In genomic region chr3:119145128-119145499, GRCh38 we compare ENCODE assay signal across 17 cellular contexts. TPM values are rescaled to one million over a fixed set of nuclear protein-coding genes. Genes with fewer than 3 reads are reported as not detected.
DNase-seq lines count a peak whose midpoint lies in the region; ATAC-seq, FAIRE-seq and TF ChIP-seq lines count a peak whose summit lies in the region.
"Had no signal": no experiment of that assay in that cellular context is flagged by ENCODE, and none has a peak within 500 bp of the region (broad histone marks: within the 10 kb centered on the region; RNA-seq: fewer than 3 reads in every experiment).

No MANE protein-coding gene starts in this region.

- H3K4ac ChIP-seq in neuronal stem cell (ENCODE audit: low read length): no peak overlapping the region

- H3K79me1 ChIP-seq in neuronal stem cell (ENCODE audit: low read depth, low read length): no peaks in the 10 kb centered on the region

- no peak overlapping the region for H4K91ac ChIP-seq in neuronal stem cell (ENCODE audit: low read depth, low read length, poor library complexity)

- in situ Hi-C loops in GM12878 (cut with MboI): loop anchor here (10.0 kb wide), 1 partner anchor 540 kb away; no protein-coding TSS in a partner anchor

- SMC1A ChIA-PET in GM12878 (lab: Charles Lee; ENCODE audit: uncharacterized antibody, unreplicated experiment): interaction anchor here (1.1 to 2.5 kb wide), 3 partner anchors 96 to 536 kb away, joined by 3 to 13 read pairs (median 3); partner anchors contain the start of gene B4GALT4

- H3K4me3 ChIP-seq in GM12878 (no peak overlapping the region), neuronal stem cell (ENCODE audit: low read length in 2 of 2) (no peak overlapping the region)
- H3K4me3 ChIP-seq: right atrium auricular region, uterus had no signal

- intact Hi-C loops in GM12878 (cut with micrococcal nuclease; ENCODE audit: unreplicated experiment): loop anchor here (1.0 to 5.0 kb wide), 3 partner anchors 96 to 536 kb away; no protein-coding TSS in a partner anchor

- H3K4me1 ChIP-seq in GM12878 (ENCODE audit: control insufficient read depth, insufficient read depth, low read length): no peaks in the 10 kb centered on the region
- no peaks in the 10 kb centered on the region for H3K4me1 ChIP-seq in neuronal stem cell (ENCODE audit: control insufficient read depth in 2 of 2, insufficient read depth in 1 of 2, low read depth in 1 of 2, low read length in 2 of 2)
- H3K4me1 ChIP-seq: right atrium auricular region, uterus had no signal

- H3K9ac ChIP-seq in GM12878 (ENCODE audit: control insufficient read depth, insufficient read depth, low read length) (no peak overlapping the region), neuronal stem cell (ENCODE audit: low read depth, low read length, poor library complexity) (no peak overlapping the region)

- no peak overlapping the region for H3K18ac ChIP-seq in neuronal stem cell (ENCODE audit: low read length)

- FAIRE-seq in GM12878 (lab: Jason Lieb, UNC): no peak
- FAIRE-seq: colon had no signal

- no peak for DNase-seq in GM12878 (ENCODE audit: low read depth, low spot score)
- no peak for DNase-seq in NCI-H2107 treated with DMSO at 0.1 percent for 48 hours (lab: John Stamatoyannopoulos, UW; ENCODE audit: unreplicated experiment)
- no peak for DNase-seq in NCI-H146 (lab: John Stamatoyannopoulos, UW)
- DNase-seq in activated CD4-positive, alpha-beta T cell treated with anti-CD3 and anti-CD28 coated beads for 4 hours: no peak
- no peak for DNase-seq in neuronal stem cell (ENCODE audit: low spot score)
- DNase-seq: natural killer cell, uterus had no signal

- H2AK5ac ChIP-seq in neuronal stem cell (ENCODE audit: low read depth, low read length): no peak overlapping the region

- H4K20me1 ChIP-seq in GM12878 (ENCODE audit: control insufficient read depth, insufficient read depth): no peaks in the 10 kb centered on the region

- POLR2A ChIA-PET in GM12878 (lab: Charles Lee): no interaction called here

- TF ChIP-seq RAD21 in GM12878 (IDR thresholded peaks at IDR 0.05; ENCODE audit: insufficient read depth, low read depth, low read length): no peak

- no peak for TF ChIP-seq EP300 in GM12878 (IDR thresholded peaks at IDR 0.05; ENCODE audit: borderline replicate concordance in 1 of 2, control insufficient read depth in 1 of 2, low read depth in 2 of 2, low read length in 2 of 2)

- H3K23ac ChIP-seq in neuronal stem cell (ENCODE audit: low read depth, low read length, poor library complexity): no peak overlapping the region

- no peak overlapping the region for H3K4me2 ChIP-seq in GM12878 (ENCODE audit: control insufficient read depth, insufficient read depth)
- H3K4me2 ChIP-seq in neuronal stem cell (ENCODE audit: insufficient read depth, low read length, poor library complexity, severe bottlenecking): no peak overlapping the region

- no peak overlapping the region for H3K14ac ChIP-seq in neuronal stem cell (ENCODE audit: low read length)

- no peak for TF ChIP-seq POLR2A in GM12878 (IDR thresholded peaks at IDR 0.05; ENCODE audit: low read depth, low read length)

- RAD21 ChIA-PET in GM12878 (lab: Charles Lee; ENCODE audit: unreplicated experiment): interaction anchor here (4.5 kb wide), 1 partner anchor 96 kb away, joined by 36 read pairs; the partner anchor contains the start of gene B4GALT4

- no TSS peak for BruUV-seq in GM12878 (replicated peaks; lab: Mats Ljungman, UMichigan)

- H2BK12ac ChIP-seq in neuronal stem cell (ENCODE audit: low read length): no peak overlapping the region

- H3K79me2 ChIP-seq in GM12878 (ENCODE audit: control insufficient read depth, insufficient read depth, low read length): no peaks in the 10 kb centered on the region

- no peak overlapping the region for H4K8ac ChIP-seq in neuronal stem cell (ENCODE audit: low read depth, low read length)

- H3K27me3 ChIP-seq in GM12878 (replicated peaks in 1 of 2; ENCODE audit: control insufficient read depth in 2 of 2, insufficient read depth in 2 of 2, low read length in 1 of 2) (no peaks in the 10 kb centered on the region), neuronal stem cell (ENCODE audit: control insufficient read depth in 3 of 3, insufficient read depth in 3 of 3, low read depth in 1 of 3, low read length in 3 of 3) (no peaks in the 10 kb centered on the region)
- H3K27me3 ChIP-seq: right atrium auricular region, uterus had no signal

- H2BK15ac ChIP-seq in neuronal stem cell (ENCODE audit: low read length): no peak overlapping the region

- no peak for TF ChIP-seq CTCF in GM12878 (IDR thresholded peaks at IDR 0.05 in 2 of 3, conservative IDR thresholded peaks at IDR 0.05 in 1 of 3; ENCODE audit: control insufficient read depth in 2 of 3, extremely low read depth in 1 of 3, insufficient read depth in 1 of 3, low read depth in 3 of 3, low read length in 3 of 3)

- H3K36me3 ChIP-seq in GM12878 (ENCODE audit: control insufficient read depth in 2 of 2, insufficient read depth in 2 of 2, low read length in 1 of 2): no peaks in the 10 kb centered on the region
- H3K36me3 ChIP-seq in neuronal stem cell (replicated peaks in 1 of 2; ENCODE audit: control insufficient read depth in 2 of 2, insufficient read depth in 2 of 2, low read length in 2 of 2): no peaks in the 10 kb centered on the region
- H3K36me3 ChIP-seq: right atrium auricular region, uterus had no signal

- peak; percentile 12 for ATAC-seq in GM18519 (IDR thresholded peaks at IDR 0.05; ENCODE audit: low FRiP score, unreplicated experiment)
- ATAC-seq in GM19467 (IDR thresholded peaks at IDR 0.05; ENCODE audit: unreplicated experiment): peak; percentile 25
- ATAC-seq in HG02870 (IDR thresholded peaks at IDR 0.05; ENCODE audit: unreplicated experiment): peak; percentile 36
- peak; percentile 59 for ATAC-seq in GM12878
- ATAC-seq: stimulated activated memory B cell treated with anti-CD40 and anti-IgM and Interleukin-4, amounts not matched to agents 10 μg/mL and 1 μg/mL and 100 μg/mL, for 72 hours had no signal

- H3K9me3 ChIP-seq in GM12878 (replicated peaks; ENCODE audit: control insufficient read depth, insufficient read depth, low read length): no peaks in the 10 kb centered on the region
- peaks cover 0 to 3% of the 10 kb centered on the region in 2 donors for H3K9me3 ChIP-seq in neuronal stem cell (replicated peaks in 1 of 2; ENCODE audit: control insufficient read depth in 2 of 2, insufficient read depth in 1 of 2, low read depth in 1 of 2, low read length in 2 of 2)
- H3K9me3 ChIP-seq: right atrium auricular region, uterus had no signal

- H3K27ac ChIP-seq in GM12878 (ENCODE audit: control insufficient read depth, insufficient read depth) (no peak overlapping the region), neuronal stem cell (replicated peaks; ENCODE audit: low read length) (no peak overlapping the region)
- H3K27ac ChIP-seq: right atrium auricular region, uterus had no signal

- no peak overlapping the region for H2BK5ac ChIP-seq in neuronal stem cell (ENCODE audit: low read length)

- CTCF ChIA-PET in GM12878 (lab: Yijun Ruan, JAX): interaction anchor here (0.7 to 4.5 kb wide), 5 partner anchors 9 to 536 kb away, joined by 4 to 44 read pairs (median 5); partner anchors contain the start of gene B4GALT4

- H2BK120ac ChIP-seq in neuronal stem cell (ENCODE audit: low read depth, low read length): no peak overlapping the region

- H2AFZ ChIP-seq in GM12878 (ENCODE audit: control insufficient read depth, low read depth, low read length) (no peak overlapping the region), neuronal stem cell (ENCODE audit: low read length) (no peak overlapping the region)

TF ChIP-seq in GM12878, 131 proteins besides CTCF, POLR2A, EP300 and RAD21:
- no peak for TF ChIP-seq SMAD5 (IDR thresholded peaks at IDR 0.05; ENCODE audit: low read depth)
- TF ChIP-seq BHLHE40 (IDR thresholded peaks at IDR 0.05; ENCODE audit: borderline replicate concordance in 1 of 2, low read depth in 2 of 2, low read length in 1 of 2): no peak

RNA-seq across cellular contexts. Expression of gene TEX55, which starts 0.9 kb away (rescaled TPM):
- total RNA-seq in GM12878 (2013; cell fraction: nucleolus; rRNA removed): not detected in 2 replicates
- total RNA-seq in GM12878 (2014; rRNA removed) (not detected in 2 replicates), GM12878 (2014; rRNA removed; fragmentation: Illumina TruSeq; extraction: Trizol) (not detected in 2 replicates), GM12878 (2021) (not detected in 2 replicates)
- not detected for polyA plus RNA-seq in GM12878 (2011; ENCODE audit: low read depth)
- polyA plus RNA-seq in GM12878 (2011; rRNA removed) (not detected in 2 replicates), GM12878 (2014; fragmentation: Illumina TruSeq; extraction: Trizol) (not detected in 2 replicates), GM12878 (2014; fragmentation: Nextera tagmentation; extraction: Ambion mirVana) (not detected), GM12878 (2014; rRNA removed) (not detected in 2 replicates), GM12878 (2016; fragmentation: Nextera tagmentation; extraction: Ambion mirVana) (not detected)
- polyA plus RNA-seq in GM12878 (2011; cell fraction: cytosol; rRNA removed): not detected in 2 replicates
- not detected in 2 replicates for polyA plus RNA-seq in GM12878 (2011; cell fraction: nucleus; rRNA removed)
- polyA plus RNA-seq in GM12878 (2012): not detected in 2 replicates
- polyA minus RNA-seq in GM12878 (2011; rRNA and poly(A)+ RNA removed): not detected in 2 replicates
- polyA minus RNA-seq in GM12878 (2011; cell fraction: cytosol; rRNA and poly(A)+ RNA removed): not detected in 2 replicates
- polyA minus RNA-seq in GM12878 (2011; cell fraction: nucleus; rRNA and poly(A)+ RNA removed): not detected in 2 replicates
- polyA plus RNA-seq in neuronal stem cell (2013, experiment 1 of 2): not detected
- not detected for polyA plus RNA-seq in neuronal stem cell (2013, experiment 2 of 2)
- total RNA-seq: liver, natural killer cell, OCI-LY7, right atrium auricular region, uterus, WTC11 had no signal
- polyA plus RNA-seq: BJ, liver had no signal

RNA-seq across cellular contexts. Expression of gene UPK1B, which starts 28.3 kb away (rescaled TPM):
- total RNA-seq in GM12878 (2013; cell fraction: nucleolus; rRNA removed): not detected in 2 replicates
- not detected in 2 replicates for total RNA-seq in GM12878 (2014; rRNA removed)
- total RNA-seq in GM12878 (2014; rRNA removed; fragmentation: Illumina TruSeq; extraction: Trizol): not detected in 2 replicates
- total RNA-seq in GM12878 (2021): not detected in 2 replicates
- polyA plus RNA-seq in GM12878 (2011; ENCODE audit: low read depth): not detected
- polyA plus RNA-seq in GM12878 (2011; rRNA removed): not detected in 2 replicates
- not detected in 2 replicates for polyA plus RNA-seq in GM12878 (2011; cell fraction: cytosol; rRNA removed)
- not detected in 2 replicates for polyA plus RNA-seq in GM12878 (2011; cell fraction: nucleus; rRNA removed)
- not detected in 2 replicates for polyA plus RNA-seq in GM12878 (2012)
- polyA plus RNA-seq in GM12878 (2014; fragmentation: Illumina TruSeq; extraction: Trizol): not detected in 2 replicates
- not detected for polyA plus RNA-seq in GM12878 (2014; fragmentation: Nextera tagmentation; extraction: Ambion mirVana)
- polyA plus RNA-seq in GM12878 (2014; rRNA removed): not detected in 2 replicates
- polyA plus RNA-seq in GM12878 (2016; fragmentation: Nextera tagmentation; extraction: Ambion mirVana): not detected
- polyA minus RNA-seq in GM12878 (2011; rRNA and poly(A)+ RNA removed): not detected in 2 replicates
- polyA minus RNA-seq in GM12878 (2011; cell fraction: cytosol; rRNA and poly(A)+ RNA removed): not detected in 2 replicates
- not detected in 2 replicates for polyA minus RNA-seq in GM12878 (2011; cell fraction: nucleus; rRNA and poly(A)+ RNA removed)
- polyA plus RNA-seq in neuronal stem cell (2013, experiment 1 of 2): 0.10 TPM
- polyA plus RNA-seq in neuronal stem cell (2013, experiment 2 of 2): 0.07 TPM
- total RNA-seq: natural killer cell, OCI-LY7 had no signal
- polyA plus RNA-seq: BJ had no signal
